Comparison of ENCODE assay signal across 17 cellular contexts in the genomic region with DNA sequence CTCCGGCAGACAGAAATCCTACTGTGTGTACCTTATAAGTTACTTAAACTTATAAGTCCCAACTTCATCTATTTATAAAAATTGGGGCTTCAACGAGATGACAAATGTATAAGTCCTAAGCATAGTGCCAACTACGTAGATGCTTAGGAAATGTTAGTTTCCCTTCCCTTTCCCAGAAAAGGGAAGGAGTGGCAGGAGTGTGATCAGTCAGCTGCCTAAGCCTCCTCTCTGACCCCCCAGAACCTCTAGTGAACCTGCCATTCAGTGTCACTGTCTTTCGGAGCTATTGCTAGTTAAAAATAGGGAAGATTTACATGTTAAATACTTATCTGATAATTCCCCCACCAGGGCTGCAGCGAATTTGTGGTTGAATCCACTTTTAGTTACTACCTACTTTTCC.
"Had no signal": no experiment of that assay in that cellular context is flagged by ENCODE, and none has a peak within 500 bp of the region (broad histone marks: within the 10 kb centered on the region; RNA-seq: fewer than 3 reads in every experiment).

No MANE protein-coding gene starts in this region.

- FAIRE-seq: pancreas had no signal

- H3K27me3 Mint-ChIP-seq: activated CD4-positive, alpha-beta memory T cell treated with anti-CD3 and anti-CD28 coated beads for 36 hours; activated naive CD8-positive, alpha-beta T cell treated with anti-CD3 and anti-CD28 coated beads for 36 hours had no signal

- H3K27ac Mint-ChIP-seq: activated CD4-positive, alpha-beta memory T cell treated with anti-CD3 and anti-CD28 coated beads for 36 hours; activated naive CD8-positive, alpha-beta T cell treated with anti-CD3 and anti-CD28 coated beads for 36 hours; activated T-cell treated with anti-CD3 and anti-CD28 coated beads, Interleukin-2, amount 50 U/mL, for 72 hours; immature natural killer cell; stimulated activated effector memory CD8-positive, alpha-beta T cell treated with anti-CD3 and anti-CD28 coated beads, Interleukin-12 subunit alpha, Interleukin-12 subunit beta, amount 100 ng/mL, for 72 hours; T-helper 2 cell treated with Interferon-gamma antibody and Interleukin-4, amounts not matched to agents 5 μg/mL and 100 μg/mL, for 36 hours had no signal

- H3K4me1 ChIP-seq: tibial artery had no signal

- H3K9me3 ChIP-seq: pancreas, tibial artery had no signal

- H3K36me3 Mint-ChIP-seq: activated CD4-positive, alpha-beta memory T cell treated with anti-CD3 and anti-CD28 coated beads for 36 hours; activated naive CD8-positive, alpha-beta T cell treated with anti-CD3 and anti-CD28 coated beads for 36 hours; immature natural killer cell; stimulated activated effector memory CD8-positive, alpha-beta T cell treated with anti-CD3 and anti-CD28 coated beads, Interleukin-12 subunit alpha, Interleukin-12 subunit beta, amount 100 ng/mL, for 72 hours had no signal

- DNase-seq: activated CD4-positive, alpha-beta memory T cell treated with anti-CD3 and anti-CD28 coated beads for 36 hours; activated CD4-positive, CD25-positive, alpha-beta regulatory T cell treated with anti-CD3 and anti-CD28 coated beads, Interleukin-2, amount 50 U/mL, for 72 hours; activated gamma-delta T cell treated with Interleukin-2 at 50 U/mL for 16 hours; activated naive CD8-positive, alpha-beta T cell treated with anti-CD3 and anti-CD28 coated beads for 36 hours; activated T-cell treated with anti-CD3 and anti-CD28 coated beads, Interleukin-2, amount 50 U/mL, for 72 hours; brain microvascular endothelial cell; cerebellar nuclear complex; dermis blood vessel endothelial cell; erythroblast; immature natural killer cell; left colon; pancreas; SW 1271 had no signal

- H3K27ac ChIP-seq: brain microvascular endothelial cell, pancreas, tibial artery had no signal

- H3K27me3 ChIP-seq: brain microvascular endothelial cell, pancreas had no signal

- H3K4me3 Mint-ChIP-seq: activated CD4-positive, alpha-beta memory T cell treated with anti-CD3 and anti-CD28 coated beads for 36 hours; activated naive CD8-positive, alpha-beta T cell treated with anti-CD3 and anti-CD28 coated beads for 36 hours; activated T-cell treated with anti-CD3 and anti-CD28 coated beads, Interleukin-2, amount 50 U/mL, for 72 hours; immature natural killer cell; stimulated activated effector memory CD8-positive, alpha-beta T cell treated with anti-CD3 and anti-CD28 coated beads, Interleukin-12 subunit alpha, Interleukin-12 subunit beta, amount 100 ng/mL, for 72 hours; T-helper 2 cell treated with Interferon-gamma antibody and Interleukin-4, amounts not matched to agents 5 μg/mL and 100 μg/mL, for 36 hours had no signal

- H3K9me3 Mint-ChIP-seq: activated CD4-positive, alpha-beta memory T cell treated with anti-CD3 and anti-CD28 coated beads for 36 hours; activated naive CD8-positive, alpha-beta T cell treated with anti-CD3 and anti-CD28 coated beads for 36 hours; activated T-cell treated with anti-CD3 and anti-CD28 coated beads, Interleukin-2, amount 50 U/mL, for 72 hours; immature natural killer cell; stimulated activated effector memory CD8-positive, alpha-beta T cell treated with anti-CD3 and anti-CD28 coated beads, Interleukin-12 subunit alpha, Interleukin-12 subunit beta, amount 100 ng/mL, for 72 hours; T-helper 2 cell treated with Interferon-gamma antibody and Interleukin-4, amounts not matched to agents 5 μg/mL and 100 μg/mL, for 36 hours had no signal

- H3K4me3 ChIP-seq: pancreas, skin epidermis, tibial artery had no signal

- ATAC-seq: activated T-cell treated with anti-CD3 and anti-CD28 coated beads, Interleukin-2, amount 50 U/mL, for 72 hours; left colon; stimulated activated effector memory CD8-positive, alpha-beta T cell treated with anti-CD3 and anti-CD28 coated beads, Interleukin-12 subunit alpha, Interleukin-12 subunit beta, amount 100 ng/mL, for 72 hours had no signal

- H3K36me3 ChIP-seq: brain microvascular endothelial cell, pancreas, tibial artery had no signal

- H3K4me1 Mint-ChIP-seq: activated naive CD8-positive, alpha-beta T cell treated with anti-CD3 and anti-CD28 coated beads for 36 hours; immature natural killer cell; stimulated activated effector memory CD8-positive, alpha-beta T cell treated with anti-CD3 and anti-CD28 coated beads, Interleukin-12 subunit alpha, Interleukin-12 subunit beta, amount 100 ng/mL, for 72 hours had no signal
